Comparison of ENCODE assay signal across 20 cellular contexts in genomic region chr15:31905054-31905453, GRCh38. TPM values are rescaled to one million over a fixed set of nuclear protein-coding genes. Genes with fewer than 3 reads are reported as not detected.
DNase-seq lines count a peak whose midpoint lies in the region; ATAC-seq and TF ChIP-seq lines count a peak whose summit lies in the region.
"Had no signal": no experiment of that assay in that cellular context is flagged by ENCODE, and none has a peak within 500 bp of the region (broad histone marks: within the 10 kb centered on the region; RNA-seq: fewer than 3 reads in every experiment).

No MANE protein-coding gene starts in this region.

- no peak overlapping the region for H2AFZ ChIP-seq in OCI-LY7 (ENCODE audit: low read length)

- H3K4me3 Mint-ChIP-seq in activated T-cell treated with anti-CD3 and anti-CD28 coated beads, Interleukin-2, amount 50 U/mL, for 4 hours = no peak overlapping the region
- H3K4me3 Mint-ChIP-seq: CD8-positive, alpha-beta T cell; mesothelial cell of epicardium had no signal

- H3K27me3 ChIP-seq in gastrocnemius medialis = no peaks in the 10 kb centered on the region
- H3K27me3 ChIP-seq: testis had no signal

- no peaks in the 10 kb centered on the region for H3K36me3 Mint-ChIP-seq in activated T-cell treated with anti-CD3 and anti-CD28 coated beads, Interleukin-2, amount 50 U/mL, for 4 hours (ENCODE audit: insufficient read depth)
- H3K36me3 Mint-ChIP-seq: CD8-positive, alpha-beta T cell; mesothelial cell of epicardium had no signal

- H3K27ac ChIP-seq in gastrocnemius medialis (no peak overlapping the region), OCI-LY7 (ENCODE audit: low read depth, low read length, poor library complexity, severe bottlenecking) (no peak overlapping the region)
- H3K27ac ChIP-seq: testis had no signal

- no peaks in the 10 kb centered on the region for H3K79me2 ChIP-seq in OCI-LY7 (ENCODE audit: insufficient read depth, low read depth, low read length)

- in situ Hi-C loops in gastrocnemius medialis (cut with MboI; ENCODE audit: low sequenced_read_pairs in 4 of 4) = no loop called here

- no peak overlapping the region for H3K4me2 ChIP-seq in OCI-LY7 (ENCODE audit: low read length)

- BruUV-seq in OCI-LY7 (replicated peaks; lab: Mats Ljungman, UMichigan) = no TSS peak

- no peaks in the 10 kb centered on the region for H3K9me3 ChIP-seq in mucosa of descending colon
- no peaks in the 10 kb centered on the region for H3K9me3 ChIP-seq in gastrocnemius medialis
- H3K9me3 ChIP-seq in OCI-LY7 (ENCODE audit: low read length) = no peaks in the 10 kb centered on the region
- H3K9me3 ChIP-seq: testis had no signal

- H3K36me3 ChIP-seq in mucosa of descending colon (ENCODE audit: low read depth) (no peaks in the 10 kb centered on the region), gastrocnemius medialis (no peaks in the 10 kb centered on the region), OCI-LY7 (ENCODE audit: insufficient read depth, low read length) (no peaks in the 10 kb centered on the region)

- ATAC-seq in left ventricle myocardium superior (peak; percentile 79), mucosa of descending colon (peak; percentile 99), gastrocnemius medialis (no peak), sciatic nerve (no peak)
- ATAC-seq in activated T-cell treated with anti-CD3 and anti-CD28 coated beads, Interleukin-2, amount 50 U/mL, for 4 hours = no peak
- ATAC-seq: activated CD4-positive, CD25-positive, alpha-beta regulatory T cell treated with anti-CD3 and anti-CD28 coated beads, Interleukin-2, amount 50 U/mL, for 24 hours; activated naive CD4-positive, alpha-beta T cell treated with anti-CD3 and anti-CD28 coated beads, Interleukin-2, amount 50 U/mL, for 72 hours; CD8-positive, alpha-beta T cell; Panc1 had no signal

- no peaks in the 10 kb centered on the region for H3K9me2 ChIP-seq in OCI-LY7 (ENCODE audit: insufficient read depth, low read length)

- intact Hi-C loops in left ventricle myocardium superior (cut with micrococcal nuclease) = no loop called here
- intact Hi-C loops in mucosa of descending colon (cut with DNase I, micrococcal nuclease) = no loop called here
- intact Hi-C loops in gastrocnemius medialis (cut with DNase I; ENCODE audit: low total_unique reads) = no loop called here
- intact Hi-C loops in sciatic nerve (cut with DNase I) = no loop called here
- intact Hi-C loops in OCI-LY7 (cut with micrococcal nuclease; ENCODE audit: unreplicated experiment) = no loop called here

- CTCF ChIA-PET in OCI-LY7 (lab: Charles Lee; ENCODE audit: unreplicated experiment) = no interaction called here

- TF ChIP-seq POLR2A in gastrocnemius medialis (IDR thresholded peaks at IDR 0.05) = no peak

- POLR2A ChIA-PET in OCI-LY7 (lab: Charles Lee) = interaction anchor here (0.6 kb wide), 1 partner anchor 1598 kb away, joined by 3 read pairs; no protein-coding TSS in a partner anchor

- H3K4me3 ChIP-seq in mucosa of descending colon (no peak overlapping the region), gastrocnemius medialis (no peak overlapping the region), OCI-LY7 (ENCODE audit: low read depth, low read length, poor library complexity, severe bottlenecking) (no peak overlapping the region)
- H3K4me3 ChIP-seq: testis had no signal

- peaks cover 10% of the 10 kb centered on the region for H3K27me3 Mint-ChIP-seq in activated T-cell treated with anti-CD3 and anti-CD28 coated beads, Interleukin-2, amount 50 U/mL, for 4 hours (ENCODE audit: low read depth)

- no peak for TF ChIP-seq CTCF in mucosa of descending colon (IDR thresholded peaks at IDR 0.05)
- no peak for TF ChIP-seq CTCF in gastrocnemius medialis (IDR thresholded peaks at IDR 0.05 in 4 of 5, conservative IDR thresholded peaks at IDR 0.05 in 1 of 5)
- no peak for TF ChIP-seq CTCF in OCI-LY7 (conservative IDR thresholded peaks at IDR 0.05; ENCODE audit: low read length)

- H3K9me3 Mint-ChIP-seq in activated T-cell treated with anti-CD3 and anti-CD28 coated beads, Interleukin-2, amount 50 U/mL, for 4 hours = no peaks in the 10 kb centered on the region

- H3K4me1 Mint-ChIP-seq in activated T-cell treated with anti-CD3 and anti-CD28 coated beads, Interleukin-2, amount 50 U/mL, for 4 hours (ENCODE audit: low read depth) = peaks cover 2% of the 10 kb centered on the region
- H3K4me1 Mint-ChIP-seq: mesothelial cell of epicardium had no signal

- H3K4me1 ChIP-seq in mucosa of descending colon (ENCODE audit: low read depth) = no peaks in the 10 kb centered on the region
- H3K4me1 ChIP-seq in gastrocnemius medialis = no peaks in the 10 kb centered on the region
- no peaks in the 10 kb centered on the region for H3K4me1 ChIP-seq in OCI-LY7 (ENCODE audit: insufficient read depth, low read length, poor library complexity, severe bottlenecking)
- H3K4me1 ChIP-seq: testis had no signal

- DNase-seq in ELF-1 (ENCODE audit: low read depth, low spot score) (peak; percentile 6), HT1080 (ENCODE audit: low read depth) (peak; percentile 4), left ventricle myocardium superior (no peak), mucosa of descending colon (peak; percentile 74 to 88 (median 86)), gastrocnemius medialis (no peak), sciatic nerve (ENCODE audit: low spot score) (no peak), OCI-LY7 (ENCODE audit: low spot score) (no peak)
- no peak for DNase-seq in activated T-cell treated with anti-CD3 and anti-CD28 coated beads, Interleukin-2, amount 50 U/mL, for 4 hours
- DNase-seq: activated CD8-positive, alpha-beta memory T cell treated with anti-CD3 and anti-CD28 coated beads for 24 hours; CD8-positive, alpha-beta T cell; DMS79 treated with DMSO at 0.1 percent for 48 hours; GOT3; NCI-H1436 treated with DMSO at 0.1 percent for 48 hours; NCI-H774; T1000; testis had no signal

- no peaks in the 10 kb centered on the region for H4K20me1 ChIP-seq in OCI-LY7 (ENCODE audit: insufficient read depth, low read length)

RNA-seq across cellular contexts. Expression of gene OTUD7A, which starts 34.6 kb away (rescaled TPM):
- total RNA-seq in HT1080 (2014; rRNA removed; shearing (Covaris generic)) = not detected in 2 replicates
- 0.02 TPM in 1 of 2 replicates, not detected in the other for polyA plus RNA-seq in HT1080 (2015; cell fraction: cytosol; rRNA removed)
- 0.01 TPM in 1 of 2 replicates, not detected in the other for polyA plus RNA-seq in HT1080 (2015; cell fraction: nucleus; rRNA removed)
- 1.5 TPM for total RNA-seq in left ventricle myocardium superior
- total RNA-seq in mucosa of descending colon = 1 to 10 TPM; 4.5 to 9.2 (median 5.3) TPM
- 1 to 10 TPM; 1.5 to 6.1 (median 5.8) TPM for total RNA-seq in gastrocnemius medialis
- total RNA-seq in sciatic nerve = 3.6 TPM
- 0.06 and 0.13 TPM in 2 replicates for total RNA-seq in OCI-LY7 (2014; rRNA removed; shearing (Covaris generic))
- total RNA-seq in OCI-LY7 (2022) = 0.42 and 0.96 TPM in 2 replicates
- 1 to 10 TPM in 1 of 3 donors, under 1 TPM in 2; 0.48 to 1.1 (median 0.87) TPM for total RNA-seq in activated T-cell treated with anti-CD3 and anti-CD28 coated beads, Interleukin-2, amount 50 U/mL, for 4 hours

Comparison
In these comparisons a context has a peak if more than half of its experiments do, and no peak if none do; other contexts are left out.
1. DNase-seq: peak in ELF-1 (single experiment), HT1080 (single experiment) and mucosa of descending colon (3 of 3); none in left ventricle myocardium superior (single experiment), gastrocnemius medialis (0 of 2), sciatic nerve (single experiment), OCI-LY7 (single experiment) and activated T-cell treated with anti-CD3 and anti-CD28 coated beads, Interleukin-2, amount 50 U/mL, for 4 hours (single experiment).
2. ATAC-seq: peak in left ventricle myocardium superior (single experiment) and mucosa of descending colon (single experiment); none in gastrocnemius medialis (0 of 2), sciatic nerve (single experiment) and activated T-cell treated with anti-CD3 and anti-CD28 coated beads, Interleukin-2, amount 50 U/mL, for 4 hours (0 of 2).